In genomic region chr14:81272322-81272721, GRCh38 we compare ENCODE assay signal across 27 cellular contexts.
"Had no signal": no experiment of that assay in that cellular context is flagged by ENCODE, and none has a peak within 500 bp of the region (broad histone marks: within the 10 kb centered on the region; RNA-seq: fewer than 3 reads in every experiment).

No MANE protein-coding gene starts in this region.

- DNase-seq: activated CD4-positive, alpha-beta T cell treated with anti-CD3 and anti-CD28 coated beads, Interleukin-2, amount 10 ng/mL, durations not matched to agents 7 days and 5 days; activated CD4-positive, alpha-beta T cell treated with anti-CD3 and anti-CD28 coated beads, Interleukin-2, amount 50 U/mL, for 48 hours; activated CD8-positive, alpha-beta memory T cell treated with anti-CD3 and anti-CD28 coated beads, Interleukin-2, amount 50 U/mL, for 4 hours; activated gamma-delta T cell treated with Interleukin-2 at 50 U/mL for 16 hours; activated naive CD4-positive, alpha-beta T cell treated with anti-CD3 and anti-CD28 coated beads for 36 hours; activated T-cell treated with anti-CD3 and anti-CD28 coated beads for 4 hours; activated T-cell treated with anti-CD3 and anti-CD28 coated beads, Interleukin-2, amount 50 U/mL, for 4 hours; adrenal gland; anterior cingulate cortex; central memory CD4-positive, alpha-beta T cell; NCI-H1092 treated with DMSO at 0.1 percent for 48 hours; NCI-H146; NCI-H187 treated with DMSO at 0.1 percent for 48 hours; NCI-H2081; NCI-H2171 treated with DMSO at 0.1 percent for 48 hours; NCI-H2227 treated with DMSO at 0.1 percent for 48 hours; NCI-H446; NCI-H510A treated with DMSO at 0.1 percent for 48 hours; NCI-H526 treated with DMSO at 0.1 percent for 48 hours; NCI-H774; SHP77 treated with DMSO at 0.1 percent for 48 hours; SK-N-SH had no signal

- H3K4me3 ChIP-seq: adrenal gland, SJSA1 had no signal

- H3K4me2 ChIP-seq: SK-N-SH had no signal

- H3K27me3 ChIP-seq: adrenal gland, SJSA1 had no signal

- FAIRE-seq: bronchial epithelial cell, RCC 7860, TTC549 had no signal

- H3K9me3 ChIP-seq: adrenal gland, SJSA1, SK-N-SH had no signal

- H3K9me2 ChIP-seq: SK-N-SH had no signal

- H3K27ac ChIP-seq: adrenal gland, SJSA1 had no signal

- H3K4me1 ChIP-seq: SJSA1 had no signal

- H3K36me3 ChIP-seq: adrenal gland, SJSA1 had no signal

- ATAC-seq: activated naive CD4-positive, alpha-beta T cell treated with anti-CD3 and anti-CD28 coated beads, Interleukin-2, amount 50 U/mL, for 72 hours; activated T-cell treated with anti-CD3 and anti-CD28 coated beads, Interleukin-2, amount 50 U/mL, for 4 hours had no signal
